18 cellular contexts compared by ENCODE assay signal in the genomic region with DNA sequence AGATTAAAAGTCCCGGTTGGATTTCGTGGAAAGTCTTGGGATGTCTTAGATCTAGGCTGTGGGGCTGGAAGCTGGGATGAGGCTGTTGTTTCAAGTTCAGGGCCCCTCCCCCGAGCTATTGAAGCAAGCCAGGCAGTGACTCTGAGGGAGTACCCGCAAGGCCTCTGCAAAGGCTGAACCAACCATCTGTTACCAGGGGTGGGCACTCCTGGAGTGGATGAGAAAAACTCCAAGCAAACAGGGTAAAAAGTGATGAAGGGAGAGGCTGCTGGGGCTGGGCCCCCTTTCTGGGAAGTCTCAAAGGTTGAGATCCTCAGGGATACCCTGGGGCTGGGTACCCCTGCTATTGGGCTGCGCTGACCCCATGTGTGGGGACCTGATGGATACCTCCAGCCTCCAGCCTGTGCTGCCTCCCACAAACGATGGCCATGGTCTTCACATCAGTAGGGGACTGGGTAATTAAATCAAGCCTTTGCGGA.
DNase-seq lines count a peak whose midpoint lies in the region; ATAC-seq, FAIRE-seq and TF ChIP-seq lines count a peak whose summit lies in the region.
"Had no signal": no experiment of that assay in that cellular context is flagged by ENCODE, and none has a peak within 500 bp of the region (broad histone marks: within the 10 kb centered on the region; RNA-seq: fewer than 3 reads in every experiment).

No MANE protein-coding gene starts in this region.

- H3K36me3 Mint-ChIP-seq in stimulated activated naive B cell treated with anti-CD40 and anti-IgM and Interleukin-4, amounts not matched to agents 10 μg/mL and 1 μg/mL and 100 μg/mL, for 72 hours, result no peaks in the 10 kb centered on the region

- H3K4me1 Mint-ChIP-seq in stimulated activated naive B cell treated with anti-CD40 and anti-IgM and Interleukin-4, amounts not matched to agents 10 μg/mL and 1 μg/mL and 100 μg/mL, for 72 hours, result peaks cover 1 to 5% of the 10 kb centered on the region in 2 donors

- peaks cover 58 to 64% of the 10 kb centered on the region in 2 donors for H3K27me3 Mint-ChIP-seq in stimulated activated naive B cell treated with anti-CD40 and anti-IgM and Interleukin-4, amounts not matched to agents 10 μg/mL and 1 μg/mL and 100 μg/mL, for 72 hours

- FAIRE-seq in A549 (lab: Jason Lieb, UNC) (no peak), D721Med (lab: Jason Lieb, UNC) (no peak)

- CTCF ChIA-PET in A549 (lab: Yijun Ruan, JAX), result interaction anchor here (0.6 to 2.8 kb wide), 3 partner anchors 11 to 25 kb away, joined by 3 to 8 read pairs (median 7); no protein-coding TSS in a partner anchor

- no peak overlapping the region for H3K27ac Mint-ChIP-seq in stimulated activated naive B cell treated with anti-CD40 and anti-IgM and Interleukin-4, amounts not matched to agents 10 μg/mL and 1 μg/mL and 100 μg/mL, for 72 hours
- H3K27ac Mint-ChIP-seq: CD8-positive, alpha-beta memory T cell had no signal

- peak overlapping the region; percentile 45; the same call in 1 of the 2 replicates for H3K9ac ChIP-seq in ES-I3 (ENCODE audit: low read depth, low read length)
- H3K9ac ChIP-seq: BLaER1 had no signal

- no peaks in the 10 kb centered on the region for H3K9me3 ChIP-seq in A549
- H3K9me3 ChIP-seq in ES-I3 (ENCODE audit: control insufficient read depth, insufficient read depth, low read length), result no peaks in the 10 kb centered on the region
- H3K9me3 ChIP-seq: BLaER1, Peyer's patch had no signal

- H3K4me2 ChIP-seq in A549, result no peak overlapping the region
- H3K4me2 ChIP-seq: BLaER1 had no signal

- H3K9me3 Mint-ChIP-seq in stimulated activated naive B cell treated with anti-CD40 and anti-IgM and Interleukin-4, amounts not matched to agents 10 μg/mL and 1 μg/mL and 100 μg/mL, for 72 hours, result no peaks in the 10 kb centered on the region
- H3K9me3 Mint-ChIP-seq: CD8-positive, alpha-beta memory T cell had no signal

- H3K27ac ChIP-seq in A549, result peak overlapping the region in 1 of 2 experiments; percentile 67; a peak in 4 of 6 replicates
- H3K27ac ChIP-seq: BLaER1, HL-60, Peyer's patch had no signal

- no peak for DNase-seq in A549 (ENCODE audit: low read depth in 1 of 2, low spot score in 1 of 2)
- DNase-seq in amniotic epithelial cell (ENCODE audit: low read depth), result peak; percentile 33
- peak; percentile 91 for DNase-seq in left kidney (ENCODE audit: low read depth, low spot score)
- DNase-seq in stimulated activated naive B cell treated with anti-CD40 and anti-IgM and Interleukin-4, amounts not matched to agents 10 μg/mL and 1 μg/mL and 100 μg/mL, for 72 hours, result no peak
- DNase-seq in D721Med (ENCODE audit: insufficient read length, low spot score), result no peak
- no peak for DNase-seq in AG08396 (ENCODE audit: low spot score)
- DNase-seq: CD8-positive, alpha-beta memory T cell; DMS153; HCEC 1CT; KBM-7; NCI-H1048; NCI-H446 treated with DMSO at 0.1 percent for 48 hours; NCI-H748 treated with DMSO at 0.1 percent for 48 hours; Peyer's patch; SIG-M5 had no signal

- no peak overlapping the region for H3K4me3 Mint-ChIP-seq in stimulated activated naive B cell treated with anti-CD40 and anti-IgM and Interleukin-4, amounts not matched to agents 10 μg/mL and 1 μg/mL and 100 μg/mL, for 72 hours
- H3K4me3 Mint-ChIP-seq: CD8-positive, alpha-beta memory T cell had no signal

- peak; percentile 34; a peak in 4 of 6 replicates for ATAC-seq in A549
- no peak for ATAC-seq in stimulated activated naive B cell treated with anti-CD40 and anti-IgM and Interleukin-4, amounts not matched to agents 10 μg/mL and 1 μg/mL and 100 μg/mL, for 72 hours (replicated peaks)

- H3K4me1 ChIP-seq in A549 (peaks cover 13% of the 10 kb centered on the region), ES-I3 (ENCODE audit: insufficient read depth, low read length) (no peaks in the 10 kb centered on the region)
- H3K4me1 ChIP-seq: BLaER1, Peyer's patch had no signal

- no peak overlapping the region for H3K4me3 ChIP-seq in A549
- H3K4me3 ChIP-seq: BLaER1, Peyer's patch had no signal

- 78% methylated on average over 7 of the region's 7 CpGs for WGBS in A549 (ENCODE audit: missing lambda C conversion rate)

- POLR2A ChIA-PET in A549 (lab: Yijun Ruan, JAX), result no interaction called here

- no peak for TF ChIP-seq EP300 in A549 (IDR thresholded peaks at IDR 0.05)

- no peaks in the 10 kb centered on the region for H3K36me3 ChIP-seq in ES-I3 (ENCODE audit: insufficient read depth, low read length)
- H3K36me3 ChIP-seq: BLaER1, Peyer's patch had no signal

- no peak for TF ChIP-seq POLR2A in A549 (IDR thresholded peaks at IDR 0.05; ENCODE audit: low read length)

- TF ChIP-seq CTCF in A549 (IDR thresholded peaks at IDR 0.05), result no peak
- no peak for TF ChIP-seq CTCF in D721Med (IDR thresholded peaks at IDR 0.05; ENCODE audit: insufficient read depth, missing control alignments)

- TF ChIP-seq RAD21 in A549 (conservative IDR thresholded peaks at IDR 0.05 in 1 of 2, IDR thresholded peaks at IDR 0.05 in 1 of 2), result no peak

TF ChIP-seq in A549, 52 proteins besides CTCF, POLR2A, EP300 and RAD21:
- TF ChIP-seq ZNF302 (CRISPR knock-in tag; IDR thresholded peaks at IDR 0.05) (no peak), KDM5A (IDR thresholded peaks at IDR 0.05) (no peak), SMC3 (IDR thresholded peaks at IDR 0.05) (no peak), NR3C1 (IDR thresholded peaks at IDR 0.05) (no peak), HOXA7 (CRISPR knock-in tag; IDR thresholded peaks at IDR 0.05) (no peak), FOSL2 (IDR thresholded peaks at IDR 0.05) (no peak), FOSL2 (CRISPR knock-in tag; IDR thresholded peaks at IDR 0.05) (no peak), NFE2L2 (conservative IDR thresholded peaks at IDR 0.05; ENCODE audit: low read length) (no peak), KDM1A (IDR thresholded peaks at IDR 0.05; ENCODE audit: low read depth) (no peak), TP53 (CRISPR knock-in tag; IDR thresholded peaks at IDR 0.05) (no peak)
- TF ChIP-seq, protein P1, sequence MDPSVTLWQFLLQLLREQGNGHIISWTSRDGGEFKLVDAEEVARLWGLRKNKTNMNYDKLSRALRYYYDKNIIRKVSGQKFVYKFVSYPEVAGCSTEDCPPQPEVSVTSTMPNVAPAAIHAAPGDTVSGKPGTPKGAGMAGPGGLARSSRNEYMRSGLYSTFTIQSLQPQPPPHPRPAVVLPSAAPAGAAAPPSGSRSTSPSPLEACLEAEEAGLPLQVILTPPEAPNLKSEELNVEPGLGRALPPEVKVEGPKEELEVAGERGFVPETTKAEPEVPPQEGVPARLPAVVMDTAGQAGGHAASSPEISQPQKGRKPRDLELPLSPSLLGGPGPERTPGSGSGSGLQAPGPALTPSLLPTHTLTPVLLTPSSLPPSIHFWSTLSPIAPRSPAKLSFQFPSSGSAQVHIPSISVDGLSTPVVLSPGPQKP (IDR thresholded peaks at IDR 0.05; ENCODE audit: low read depth, low read length), result no peak
- TF ChIP-seq, protein P2, sequence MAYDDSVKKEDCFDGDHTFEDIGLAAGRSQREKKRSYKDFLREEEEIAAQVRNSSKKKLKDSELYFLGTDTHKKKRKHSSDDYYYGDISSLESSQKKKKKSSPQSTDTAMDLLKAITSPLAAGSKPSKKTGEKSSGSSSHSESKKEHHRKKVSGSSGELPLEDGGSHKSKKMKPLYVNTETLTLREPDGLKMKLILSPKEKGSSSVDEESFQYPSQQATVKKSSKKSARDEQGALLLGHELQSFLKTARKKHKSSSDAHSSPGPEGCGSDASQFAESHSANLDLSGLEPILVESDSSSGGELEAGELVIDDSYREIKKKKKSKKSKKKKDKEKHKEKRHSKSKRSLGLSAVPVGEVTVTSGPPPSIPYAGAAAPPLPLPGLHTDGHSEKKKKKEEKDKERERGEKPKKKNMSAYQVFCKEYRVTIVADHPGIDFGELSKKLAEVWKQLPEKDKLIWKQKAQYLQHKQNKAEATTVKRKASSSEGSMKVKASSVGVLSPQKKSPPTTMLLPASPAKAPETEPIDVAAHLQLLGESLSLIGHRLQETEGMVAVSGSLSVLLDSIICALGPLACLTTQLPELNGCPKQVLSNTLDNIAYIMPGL (CRISPR knock-in tag; IDR thresholded peaks at IDR 0.05; ENCODE audit: borderline replicate concordance), result no peak

Comparison
In these comparisons a context has a peak if more than half of its experiments do, and no peak if none do; other contexts are left out.
1. ATAC-seq: peak in A549 (2 of 2); none in stimulated activated naive B cell treated with anti-CD40 and anti-IgM and Interleukin-4, amounts not matched to agents 10 μg/mL and 1 μg/mL and 100 μg/mL, for 72 hours (0 of 2).
2. DNase-seq: peak in amniotic epithelial cell (single experiment) and left kidney (single experiment); none in A549 (0 of 2), stimulated activated naive B cell treated with anti-CD40 and anti-IgM and Interleukin-4, amounts not matched to agents 10 μg/mL and 1 μg/mL and 100 μg/mL, for 72 hours (single experiment), D721Med (single experiment) and AG08396 (single experiment).